1 cellular context compared by ENCODE assay signal in the genomic region with DNA sequence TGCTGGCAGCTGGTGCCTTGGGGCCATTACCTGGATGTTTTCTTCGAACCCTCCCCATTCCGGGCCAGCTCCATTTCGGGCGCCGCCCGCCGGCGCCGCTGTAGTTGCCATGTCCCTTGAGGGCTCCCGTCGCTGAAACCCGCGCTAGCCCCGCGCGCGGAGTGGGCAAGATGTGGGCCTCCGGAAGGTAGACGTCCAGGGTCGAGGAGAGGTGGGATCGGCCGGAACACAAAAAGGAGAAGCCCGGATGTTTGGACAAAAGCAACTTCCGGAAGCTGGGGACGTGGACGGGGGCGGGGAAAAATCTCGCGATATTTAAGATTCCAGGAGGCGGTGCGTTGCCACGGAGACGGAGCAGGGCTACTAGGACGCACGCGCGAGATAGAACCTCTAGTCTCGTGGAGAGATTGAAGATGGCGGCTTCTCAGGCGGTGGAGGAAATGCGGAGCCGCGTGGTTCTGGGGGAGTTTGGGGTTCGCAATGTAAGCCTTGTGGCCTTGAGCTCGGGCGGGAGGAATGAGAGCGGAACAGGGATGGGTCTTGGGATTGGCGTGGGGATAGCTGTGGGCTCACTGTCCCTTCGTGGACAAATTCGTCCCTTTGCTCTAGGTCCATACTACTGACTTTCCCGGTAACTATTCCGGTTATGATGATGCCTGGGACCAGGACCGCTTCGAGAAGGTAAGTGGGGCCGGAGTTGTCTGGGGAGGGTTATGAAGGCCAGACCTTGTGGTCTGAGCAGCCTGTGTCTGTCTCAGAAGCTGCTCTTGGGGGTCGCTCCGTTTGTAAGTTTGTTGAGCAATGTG.
TF ChIP-seq lines count a peak whose summit lies in the region.

A gene with protein sequence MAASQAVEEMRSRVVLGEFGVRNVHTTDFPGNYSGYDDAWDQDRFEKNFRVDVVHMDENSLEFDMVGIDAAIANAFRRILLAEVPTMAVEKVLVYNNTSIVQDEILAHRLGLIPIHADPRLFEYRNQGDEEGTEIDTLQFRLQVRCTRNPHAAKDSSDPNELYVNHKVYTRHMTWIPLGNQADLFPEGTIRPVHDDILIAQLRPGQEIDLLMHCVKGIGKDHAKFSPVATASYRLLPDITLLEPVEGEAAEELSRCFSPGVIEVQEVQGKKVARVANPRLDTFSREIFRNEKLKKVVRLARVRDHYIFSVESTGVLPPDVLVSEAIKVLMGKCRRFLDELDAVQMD (plus strand): TSS at position 393 of the 806 bp plus-strand sequence. CDS start 21 bp downstream, at position 414.
A gene (minus strand): TSS at position 230 of the 806 bp plus-strand sequence. CDS start 119 bp downstream, at position 111.

TF ChIP-seq in HepG2, 621 proteins besides CTCF, POLR2A, EP300 and RAD21 (continued from another document and continues in another):
- TF ChIP-seq, protein P1, sequence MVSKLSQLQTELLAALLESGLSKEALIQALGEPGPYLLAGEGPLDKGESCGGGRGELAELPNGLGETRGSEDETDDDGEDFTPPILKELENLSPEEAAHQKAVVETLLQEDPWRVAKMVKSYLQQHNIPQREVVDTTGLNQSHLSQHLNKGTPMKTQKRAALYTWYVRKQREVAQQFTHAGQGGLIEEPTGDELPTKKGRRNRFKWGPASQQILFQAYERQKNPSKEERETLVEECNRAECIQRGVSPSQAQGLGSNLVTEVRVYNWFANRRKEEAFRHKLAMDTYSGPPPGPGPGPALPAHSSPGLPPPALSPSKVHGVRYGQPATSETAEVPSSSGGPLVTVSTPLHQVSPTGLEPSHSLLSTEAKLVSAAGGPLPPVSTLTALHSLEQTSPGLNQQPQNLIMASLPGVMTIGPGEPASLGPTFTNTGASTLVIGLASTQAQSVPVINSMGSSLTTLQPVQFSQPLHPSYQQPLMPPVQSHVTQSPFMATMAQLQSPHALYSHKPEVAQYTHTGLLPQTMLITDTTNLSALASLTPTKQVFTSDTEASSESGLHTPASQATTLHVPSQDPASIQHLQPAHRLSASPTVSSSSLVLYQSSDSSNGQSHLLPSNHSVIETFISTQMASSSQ (IDR thresholded peaks at IDR 0.05; ENCODE audit: low read depth), result 0 out of 2 replicates have a peak, but pooled peaks have one; percentile 18
- TF ChIP-seq, protein P1 (CRISPR knock-in tag; IDR thresholded peaks at IDR 0.05; ENCODE audit: borderline replicate concordance), result peak; percentile 43; the same call in 1 of the 2 replicates
- TF ChIP-seq MTF2 (CRISPR knock-in tag; IDR thresholded peaks at IDR 0.05; ENCODE audit: borderline replicate concordance) (peak; percentile 16; the same call in 1 of the 2 replicates), GZF1 (CRISPR knock-in tag; IDR thresholded peaks at IDR 0.05) (no peak), FOXC1 (CRISPR knock-in tag; IDR thresholded peaks at IDR 0.05; ENCODE audit: borderline replicate concordance) (no peak), MAFG (CRISPR knock-in tag; IDR thresholded peaks at IDR 0.05) (no peak), ZFP82 (CRISPR knock-in tag; IDR thresholded peaks at IDR 0.05; ENCODE audit: borderline replicate concordance) (peak; percentile 61; the same call in 1 of the 2 replicates), EEA1 (CRISPR knock-in tag; IDR thresholded peaks at IDR 0.05; ENCODE audit: borderline replicate concordance) (peak; percentile 62; the same call in 1 of the 2 replicates), ZNF567 (CRISPR knock-in tag; IDR thresholded peaks at IDR 0.05; ENCODE audit: borderline replicate concordance) (peak; percentile 76; the same call in 1 of the 2 replicates), ETV5 (CRISPR knock-in tag; IDR thresholded peaks at IDR 0.05; ENCODE audit: borderline replicate concordance) (peak; percentile 92), NFE2L2 (IDR thresholded peaks at IDR 0.05; ENCODE audit: low read length) (no peak), CEBPB (IDR thresholded peaks at IDR 0.05; ENCODE audit: borderline replicate concordance, low read depth, low read length) (no peak), MAFK (conservative IDR thresholded peaks at IDR 0.05 in 1 of 2, IDR thresholded peaks at IDR 0.05 in 1 of 2; ENCODE audit: low read length in 2 of 2) (no peak), AGO1 (IDR thresholded peaks at IDR 0.05; ENCODE audit: low read depth, low read length, poor library complexity, severe bottlenecking) (peak; percentile 75), PLRG1 (conservative IDR thresholded peaks at IDR 0.05) (no peak), PHF5A (CRISPR knock-in tag; IDR thresholded peaks at IDR 0.05; ENCODE audit: low read depth, unreplicated experiment) (no peak), ZNF589 (CRISPR knock-in tag; conservative IDR thresholded peaks at IDR 0.05) (no peak; the same call in 1 of the 2 replicates), ZMYM2 (CRISPR knock-in tag; IDR thresholded peaks at IDR 0.05) (peak; percentile 71; the same call in 1 of the 2 replicates), ZNF496 (CRISPR knock-in tag; IDR thresholded peaks at IDR 0.05; ENCODE audit: insufficient replicate concordance) (no peak), ZNF335 (CRISPR knock-in tag; IDR thresholded peaks at IDR 0.05) (peak; percentile 90; the same call in 1 of the 2 replicates), ONECUT2 (CRISPR knock-in tag; IDR thresholded peaks at IDR 0.05) (0 out of 2 replicates have a peak, but pooled peaks have one; percentile 22), ZNF124 (CRISPR knock-in tag; IDR thresholded peaks at IDR 0.05) (no peak), ZFP36L1 (CRISPR knock-in tag; IDR thresholded peaks at IDR 0.05) (peak; percentile 72; the same call in 1 of the 2 replicates), SETDB1 (CRISPR knock-in tag; IDR thresholded peaks at IDR 0.05; ENCODE audit: borderline replicate concordance) (no peak), TOPORS (CRISPR knock-in tag; IDR thresholded peaks at IDR 0.05) (peak; percentile 27; the same call in 1 of the 2 replicates), ZNF33B (CRISPR knock-in tag; IDR thresholded peaks at IDR 0.05) (peak; percentile 94), HHEX (CRISPR knock-in tag; IDR thresholded peaks at IDR 0.05) (0 out of 2 replicates have a peak, but pooled peaks have one; percentile 33), ETV6 (CRISPR knock-in tag; conservative IDR thresholded peaks at IDR 0.05) (peak; percentile 28; the same call in 1 of the 2 replicates), NFIC (IDR thresholded peaks at IDR 0.05; ENCODE audit: low read length) (no peak; the same call in 1 of the 2 replicates), WIZ (CRISPR knock-in tag; IDR thresholded peaks at IDR 0.05) (no peak), CBX5 (CRISPR knock-in tag; IDR thresholded peaks at IDR 0.05; ENCODE audit: borderline replicate concordance) (peak; percentile 10; the same call in 1 of the 2 replicates), CBFB (CRISPR knock-in tag; IDR thresholded peaks at IDR 0.05) (no peak; the same call in 1 of the 2 replicates), NFKBIZ (CRISPR knock-in tag; IDR thresholded peaks at IDR 0.05) (peak; percentile 64; the same call in 1 of the 2 replicates), ZSCAN25 (CRISPR knock-in tag; IDR thresholded peaks at IDR 0.05) (peak; percentile 34; the same call in 1 of the 2 replicates), TP53 (CRISPR knock-in tag; conservative IDR thresholded peaks at IDR 0.05) (no peak), YEATS4 (CRISPR knock-in tag; IDR thresholded peaks at IDR 0.05; ENCODE audit: borderline replicate concordance) (peak; percentile 98), SMAD1 (CRISPR knock-in tag; IDR thresholded peaks at IDR 0.05; ENCODE audit: borderline replicate concordance, low read depth) (peak; percentile 73; the same call in 1 of the 2 replicates), ELF3 (CRISPR knock-in tag; IDR thresholded peaks at IDR 0.05) (peak; percentile 74), SMYD3 (CRISPR knock-in tag; IDR thresholded peaks at IDR 0.05) (0 out of 2 replicates have a peak, but pooled peaks have one; percentile 41)
- TF ChIP-seq, protein P2, sequence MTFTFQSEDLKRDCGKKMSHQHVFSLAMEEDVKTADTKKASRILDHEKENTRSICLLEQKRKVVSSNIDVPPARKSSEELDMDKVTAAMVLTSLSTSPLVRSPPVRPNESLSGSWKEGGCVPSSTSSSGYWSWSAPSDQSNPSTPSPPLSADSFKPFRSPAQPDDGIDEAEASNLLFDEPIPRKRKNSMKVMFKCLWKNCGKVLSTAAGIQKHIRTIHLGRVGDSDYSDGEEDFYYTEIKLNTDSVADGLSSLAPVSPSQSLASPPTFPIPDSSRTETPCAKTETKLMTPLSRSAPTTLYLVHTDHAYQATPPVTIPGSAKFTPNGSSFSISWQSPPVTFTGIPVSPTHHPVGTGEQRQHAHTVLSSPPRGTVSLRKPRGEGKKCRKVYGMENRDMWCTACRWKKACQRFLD (CRISPR knock-in tag; IDR thresholded peaks at IDR 0.05; ENCODE audit: borderline replicate concordance), result peak; percentile 96; the same call in 1 of the 2 replicates
- TF ChIP-seq, protein P3, sequence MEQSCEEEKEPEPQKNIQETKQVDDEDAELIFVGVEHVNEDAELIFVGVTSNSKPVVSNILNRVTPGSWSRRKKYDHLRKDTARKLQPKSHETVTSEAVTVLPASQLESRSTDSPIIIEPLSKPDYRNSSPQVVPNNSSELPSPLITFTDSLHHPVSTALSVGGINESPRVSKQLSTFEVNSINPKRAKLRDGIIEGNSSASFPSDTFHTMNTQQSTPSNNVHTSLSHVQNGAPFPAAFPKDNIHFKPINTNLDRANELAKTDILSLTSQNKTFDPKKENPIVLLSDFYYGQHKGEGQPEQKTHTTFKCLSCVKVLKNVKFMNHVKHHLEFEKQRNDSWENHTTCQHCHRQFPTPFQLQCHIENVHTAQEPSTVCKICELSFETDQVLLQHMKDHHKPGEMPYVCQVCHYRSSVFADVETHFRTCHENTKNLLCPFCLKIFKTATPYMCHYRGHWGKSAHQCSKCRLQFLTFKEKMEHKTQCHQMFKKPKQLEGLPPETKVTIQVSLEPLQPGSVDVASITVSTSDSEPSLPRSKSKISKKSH (CRISPR knock-in tag; IDR thresholded peaks at IDR 0.05; ENCODE audit: borderline replicate concordance), result peak; percentile 23; the same call in 1 of the 2 replicates
- TF ChIP-seq, protein P4, sequence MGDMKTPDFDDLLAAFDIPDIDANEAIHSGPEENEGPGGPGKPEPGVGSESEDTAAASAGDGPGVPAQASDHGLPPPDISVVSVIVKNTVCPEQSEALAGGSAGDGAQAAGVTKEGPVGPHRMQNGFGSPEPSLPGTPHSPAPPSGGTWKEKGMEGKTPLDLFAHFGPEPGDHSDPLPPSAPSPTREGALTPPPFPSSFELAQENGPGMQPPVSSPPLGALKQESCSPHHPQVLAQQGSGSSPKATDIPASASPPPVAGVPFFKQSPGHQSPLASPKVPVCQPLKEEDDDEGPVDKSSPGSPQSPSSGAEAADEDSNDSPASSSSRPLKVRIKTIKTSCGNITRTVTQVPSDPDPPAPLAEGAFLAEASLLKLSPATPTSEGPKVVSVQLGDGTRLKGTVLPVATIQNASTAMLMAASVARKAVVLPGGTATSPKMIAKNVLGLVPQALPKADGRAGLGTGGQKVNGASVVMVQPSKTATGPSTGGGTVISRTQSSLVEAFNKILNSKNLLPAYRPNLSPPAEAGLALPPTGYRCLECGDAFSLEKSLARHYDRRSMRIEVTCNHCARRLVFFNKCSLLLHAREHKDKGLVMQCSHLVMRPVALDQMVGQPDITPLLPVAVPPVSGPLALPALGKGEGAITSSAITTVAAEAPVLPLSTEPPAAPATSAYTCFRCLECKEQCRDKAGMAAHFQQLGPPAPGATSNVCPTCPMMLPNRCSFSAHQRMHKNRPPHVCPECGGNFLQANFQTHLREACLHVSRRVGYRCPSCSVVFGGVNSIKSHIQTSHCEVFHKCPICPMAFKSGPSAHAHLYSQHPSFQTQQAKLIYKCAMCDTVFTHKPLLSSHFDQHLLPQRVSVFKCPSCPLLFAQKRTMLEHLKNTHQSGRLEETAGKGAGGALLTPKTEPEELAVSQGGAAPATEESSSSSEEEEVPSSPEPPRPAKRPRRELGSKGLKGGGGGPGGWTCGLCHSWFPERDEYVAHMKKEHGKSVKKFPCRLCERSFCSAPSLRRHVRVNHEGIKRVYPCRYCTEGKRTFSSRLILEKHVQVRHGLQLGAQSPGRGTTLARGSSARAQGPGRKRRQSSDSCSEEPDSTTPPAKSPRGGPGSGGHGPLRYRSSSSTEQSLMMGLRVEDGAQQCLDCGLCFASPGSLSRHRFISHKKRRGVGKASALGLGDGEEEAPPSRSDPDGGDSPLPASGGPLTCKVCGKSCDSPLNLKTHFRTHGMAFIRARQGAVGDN (CRISPR knock-in tag; IDR thresholded peaks at IDR 0.05), result peak; percentile 94
- TF ChIP-seq, protein P5, sequence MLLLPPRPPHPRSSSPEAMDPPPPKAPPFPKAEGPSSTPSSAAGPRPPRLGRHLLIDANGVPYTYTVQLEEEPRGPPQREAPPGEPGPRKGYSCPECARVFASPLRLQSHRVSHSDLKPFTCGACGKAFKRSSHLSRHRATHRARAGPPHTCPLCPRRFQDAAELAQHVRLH (CRISPR knock-in tag; IDR thresholded peaks at IDR 0.05; ENCODE audit: borderline replicate concordance, low read depth), result peak; percentile 85; the same call in 1 of the 2 replicates
- TF ChIP-seq, protein P6, sequence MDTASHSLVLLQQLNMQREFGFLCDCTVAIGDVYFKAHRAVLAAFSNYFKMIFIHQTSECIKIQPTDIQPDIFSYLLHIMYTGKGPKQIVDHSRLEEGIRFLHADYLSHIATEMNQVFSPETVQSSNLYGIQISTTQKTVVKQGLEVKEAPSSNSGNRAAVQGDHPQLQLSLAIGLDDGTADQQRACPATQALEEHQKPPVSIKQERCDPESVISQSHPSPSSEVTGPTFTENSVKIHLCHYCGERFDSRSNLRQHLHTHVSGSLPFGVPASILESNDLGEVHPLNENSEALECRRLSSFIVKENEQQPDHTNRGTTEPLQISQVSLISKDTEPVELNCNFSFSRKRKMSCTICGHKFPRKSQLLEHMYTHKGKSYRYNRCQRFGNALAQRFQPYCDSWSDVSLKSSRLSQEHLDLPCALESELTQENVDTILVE (CRISPR knock-in tag; IDR thresholded peaks at IDR 0.05), result peak; percentile 60; the same call in 1 of the 2 replicates
- TF ChIP-seq, protein P7, sequence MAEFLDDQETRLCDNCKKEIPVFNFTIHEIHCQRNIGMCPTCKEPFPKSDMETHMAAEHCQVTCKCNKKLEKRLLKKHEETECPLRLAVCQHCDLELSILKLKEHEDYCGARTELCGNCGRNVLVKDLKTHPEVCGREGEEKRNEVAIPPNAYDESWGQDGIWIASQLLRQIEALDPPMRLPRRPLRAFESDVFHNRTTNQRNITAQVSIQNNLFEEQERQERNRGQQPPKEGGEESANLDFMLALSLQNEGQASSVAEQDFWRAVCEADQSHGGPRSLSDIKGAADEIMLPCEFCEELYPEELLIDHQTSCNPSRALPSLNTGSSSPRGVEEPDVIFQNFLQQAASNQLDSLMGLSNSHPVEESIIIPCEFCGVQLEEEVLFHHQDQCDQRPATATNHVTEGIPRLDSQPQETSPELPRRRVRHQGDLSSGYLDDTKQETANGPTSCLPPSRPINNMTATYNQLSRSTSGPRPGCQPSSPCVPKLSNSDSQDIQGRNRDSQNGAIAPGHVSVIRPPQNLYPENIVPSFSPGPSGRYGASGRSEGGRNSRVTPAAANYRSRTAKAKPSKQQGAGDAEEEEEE (CRISPR knock-in tag; IDR thresholded peaks at IDR 0.05; ENCODE audit: borderline replicate concordance), result no peak
